Comparison of ENCODE assay signal across 8 cellular contexts in genomic region chr7:135509589-135509838, GRCh38. TPM values are rescaled to one million over a fixed set of nuclear protein-coding genes. Genes with fewer than 3 reads are reported as not detected.
DNase-seq lines count a peak whose midpoint lies in the region; TF ChIP-seq lines count a peak whose summit lies in the region.

No MANE protein-coding gene starts in this region.

- H2AFZ ChIP-seq in PC-9, result peak overlapping the region; percentile 84

- peaks cover 0 to 4% of the 10 kb centered on the region in 2 donors for H3K36me3 Mint-ChIP-seq in CD14-positive monocyte

- peaks cover 23% of the 10 kb centered on the region for H4K20me1 ChIP-seq in PC-9 (ENCODE audit: insufficient read depth)

- peak overlapping the region; percentile 99 for H3K9ac ChIP-seq in ES-I3 (ENCODE audit: low read depth, low read length)

- CTCF ChIA-PET in PC-9 (lab: Charles Lee), result interaction anchor here (0.6 kb wide), 1 partner anchor 9 kb away, joined by 4 read pairs; no protein-coding TSS in a partner anchor

- peaks cover 9% of the 10 kb centered on the region for H3K4me1 Mint-ChIP-seq in CD14-positive monocyte

- no peaks in the 10 kb centered on the region for H3K9me3 ChIP-seq in ES-I3 (ENCODE audit: control insufficient read depth, insufficient read depth, low read length)
- H3K9me3 ChIP-seq in PC-9 (ENCODE audit: insufficient read depth, low read depth), result no peaks in the 10 kb centered on the region

- no TSS peak for BruUV-seq in PC-9 (replicated peaks; lab: Mats Ljungman, UMichigan)

- intact Hi-C loops in PC-9 (cut with micrococcal nuclease; ENCODE audit: unreplicated experiment) (loop anchor here (5.0 kb wide), 1 partner anchor 97 kb away; no protein-coding TSS in a partner anchor), CD14-positive monocyte (cut with micrococcal nuclease) (loop anchor here in 1 of 2 donors (5.0 kb wide), 1 partner anchor 153 kb away; the partner anchor contains the start of gene STMP1)

- in situ Hi-C loops in GM13976 (cut with MboI; ENCODE audit: low sequenced_read_pairs, unreplicated experiment), result no loop called here

- peak overlapping the region; percentile 96 for H3K4me2 ChIP-seq in PC-9

- POLR2A ChIA-PET in PC-9 (lab: Charles Lee; ENCODE audit: unreplicated experiment), result no interaction called here

- H3K4me3 ChIP-seq in PC-9, result peak overlapping the region; percentile 78
- peak overlapping the region; percentile 97 for H3K4me3 ChIP-seq in fibroblast of mammary gland (ENCODE audit: control insufficient read depth, low read depth, low read length)
- H3K4me3 ChIP-seq in retinal pigment epithelial cell (ENCODE audit: low read length), result peak overlapping the region; percentile 98

- H3K36me3 ChIP-seq in ES-I3 (ENCODE audit: insufficient read depth, low read length) (no peaks in the 10 kb centered on the region), PC-9 (ENCODE audit: low read depth) (peaks cover 4% of the 10 kb centered on the region; the same call in 1 of the 2 replicates)

- TF ChIP-seq CTCF in PC-9 (conservative IDR thresholded peaks at IDR 0.05), result no peak
- TF ChIP-seq CTCF in fibroblast of mammary gland (conservative IDR thresholded peaks at IDR 0.05; ENCODE audit: control insufficient read depth, insufficient read depth, low read depth, low read length), result no peak
- TF ChIP-seq CTCF in retinal pigment epithelial cell (conservative IDR thresholded peaks at IDR 0.05; ENCODE audit: low read depth, low read length), result no peak
- TF ChIP-seq CTCF in GM13976 (IDR thresholded peaks at IDR 0.05; ENCODE audit: borderline replicate concordance, control extremely low read depth, extremely low read depth, insufficient read depth, missing control alignments), result no peak
- no peak for TF ChIP-seq CTCF in CD14-positive monocyte (IDR thresholded peaks at IDR 0.05)

- no peaks in the 10 kb centered on the region for H3K9me3 Mint-ChIP-seq in CD14-positive monocyte

- no peaks in the 10 kb centered on the region for H3K9me2 ChIP-seq in PC-9 (ENCODE audit: insufficient read depth)

- no peak for DNase-seq in PC-9
- DNase-seq in fibroblast of mammary gland (ENCODE audit: low read depth), result peak; percentile 63
- DNase-seq in retinal pigment epithelial cell (ENCODE audit: low read depth), result no peak
- DNase-seq in NCI-H524 treated with DMSO at 0.1 percent for 48 hours (lab: John Stamatoyannopoulos, UW), result no peak
- no peak for DNase-seq in GM13976 (ENCODE audit: low spot score)
- no peak for DNase-seq in CD14-positive monocyte (ENCODE audit: low spot score)
- DNase-seq in NCI-H748 treated with DMSO at 0.1 percent for 48 hours (lab: John Stamatoyannopoulos, UW), result no peak

- H3F3A ChIP-seq in PC-9 (ENCODE audit: insufficient read depth, low read depth), result peaks cover 9% of the 10 kb centered on the region; the same call in 1 of the 2 replicates

- no peaks in the 10 kb centered on the region for H3K27me3 ChIP-seq in PC-9 (ENCODE audit: insufficient read depth, low read depth)

- H3K4me1 ChIP-seq in ES-I3 (ENCODE audit: insufficient read depth, low read length), result 0 out of 2 replicates have a peak, but pooled peaks cover 3% of the 10 kb centered on the region
- H3K4me1 ChIP-seq in PC-9 (replicated peaks; ENCODE audit: insufficient read depth), result peaks cover 27% of the 10 kb centered on the region

- H3K79me2 ChIP-seq in PC-9 (ENCODE audit: low read depth), result peaks cover 52% of the 10 kb centered on the region

- peaks cover 0 to 2% (median 0%) of the 10 kb centered on the region in 3 donors for H3K27me3 Mint-ChIP-seq in CD14-positive monocyte (ENCODE audit: low read depth in 3 of 3)

- H3K27ac ChIP-seq in PC-9, result peak overlapping the region; percentile 77

- no peak overlapping the region for H3K4me3 Mint-ChIP-seq in CD14-positive monocyte

- no peak overlapping the region for H3K27ac Mint-ChIP-seq in CD14-positive monocyte

RNA-seq across cellular contexts. Expression of gene CNOT4, which starts 0.4 kb away (rescaled TPM):
- 22.8 and 25.8 TPM in 2 replicates for total RNA-seq in PC-9 (2021)
- polyA plus RNA-seq in CD14-positive monocyte, result 1 to 10 TPM; 4.3 to 6.3 TPM

RNA-seq across cellular contexts. Expression of gene NUP205, which starts 48.2 kb away (rescaled TPM):
- 75.4 and 108 TPM in 2 replicates for total RNA-seq in PC-9 (2021)
- 10 to 100 TPM; 10.9 to 13.7 TPM for polyA plus RNA-seq in CD14-positive monocyte
